ENCODE assay signal across 1 cellular context in genomic region chr16:56945847-56946527, GRCh38.
A peak's percentile ranks its signal among the peaks of the same experiment; 100 is the strongest.
TF ChIP-seq lines count a peak whose summit lies in the region.

No MANE protein-coding gene starts in this region.

TF ChIP-seq in K562, 482 proteins besides CTCF, POLR2A, EP300 and RAD21:
- TF ChIP-seq POLR2B (IDR thresholded peaks at IDR 0.05; ENCODE audit: low read depth, partially characterized antibody) (peak; percentile 70), DNMT1 (IDR thresholded peaks at IDR 0.05) (0 out of 2 replicates have a peak, but pooled peaks have one; percentile 35), E2F1 (CRISPR knock-in tag; IDR thresholded peaks at IDR 0.05) (no peak), POLR2H (tag; IDR thresholded peaks at IDR 0.05; ENCODE audit: low read depth) (peak; percentile 58), RBM22 (IDR thresholded peaks at IDR 0.05; ENCODE audit: low read depth, low read length, poor library complexity, severe bottlenecking) (no peak), SUPT5H (IDR thresholded peaks at IDR 0.05) (peak; percentile 32), POLR2AphosphoS2 (IDR thresholded peaks at IDR 0.05; ENCODE audit: low read length) (peak; percentile 22; the same call in 1 of the 2 replicates), BCL6 (CRISPR knock-in tag; IDR thresholded peaks at IDR 0.05) (no peak), POLR2AphosphoS5 (IDR thresholded peaks at IDR 0.05; ENCODE audit: control insufficient read depth, insufficient read depth, low read depth, low read length) (peak; percentile 0; the same call in 1 of the 2 replicates), POLR2G (IDR thresholded peaks at IDR 0.05; ENCODE audit: low read depth, low read length) (peak; percentile 37; the same call in 1 of the 2 replicates), GABPA (tag; conservative IDR thresholded peaks at IDR 0.05; ENCODE audit: low read depth) (no peak)
- TF ChIP-seq, protein P1, sequence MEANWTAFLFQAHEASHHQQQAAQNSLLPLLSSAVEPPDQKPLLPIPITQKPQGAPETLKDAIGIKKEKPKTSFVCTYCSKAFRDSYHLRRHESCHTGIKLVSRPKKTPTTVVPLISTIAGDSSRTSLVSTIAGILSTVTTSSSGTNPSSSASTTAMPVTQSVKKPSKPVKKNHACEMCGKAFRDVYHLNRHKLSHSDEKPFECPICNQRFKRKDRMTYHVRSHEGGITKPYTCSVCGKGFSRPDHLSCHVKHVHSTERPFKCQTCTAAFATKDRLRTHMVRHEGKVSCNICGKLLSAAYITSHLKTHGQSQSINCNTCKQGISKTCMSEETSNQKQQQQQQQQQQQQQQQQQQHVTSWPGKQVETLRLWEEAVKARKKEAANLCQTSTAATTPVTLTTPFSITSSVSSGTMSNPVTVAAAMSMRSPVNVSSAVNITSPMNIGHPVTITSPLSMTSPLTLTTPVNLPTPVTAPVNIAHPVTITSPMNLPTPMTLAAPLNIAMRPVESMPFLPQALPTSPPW (CRISPR knock-in tag; IDR thresholded peaks at IDR 0.05): 0 out of 2 replicates have a peak, but pooled peaks have one; percentile 3
- TF ChIP-seq, protein P2, sequence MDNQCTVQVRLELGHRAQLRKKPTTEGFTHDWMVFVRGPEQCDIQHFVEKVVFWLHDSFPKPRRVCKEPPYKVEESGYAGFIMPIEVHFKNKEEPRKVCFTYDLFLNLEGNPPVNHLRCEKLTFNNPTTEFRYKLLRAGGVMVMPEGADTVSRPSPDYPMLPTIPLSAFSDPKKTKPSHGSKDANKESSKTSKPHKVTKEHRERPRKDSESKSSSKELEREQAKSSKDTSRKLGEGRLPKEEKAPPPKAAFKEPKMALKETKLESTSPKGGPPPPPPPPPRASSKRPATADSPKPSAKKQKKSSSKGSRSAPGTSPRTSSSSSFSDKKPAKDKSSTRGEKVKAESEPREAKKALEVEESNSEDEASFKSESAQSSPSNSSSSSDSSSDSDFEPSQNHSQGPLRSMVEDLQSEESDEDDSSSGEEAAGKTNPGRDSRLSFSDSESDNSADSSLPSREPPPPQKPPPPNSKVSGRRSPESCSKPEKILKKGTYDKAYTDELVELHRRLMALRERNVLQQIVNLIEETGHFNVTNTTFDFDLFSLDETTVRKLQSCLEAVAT (IDR thresholded peaks at IDR 0.05): 0 out of 4 replicates have a peak, but pooled peaks of 1 of the 2 experiments have one; percentile 29
- TF ChIP-seq, protein P3, sequence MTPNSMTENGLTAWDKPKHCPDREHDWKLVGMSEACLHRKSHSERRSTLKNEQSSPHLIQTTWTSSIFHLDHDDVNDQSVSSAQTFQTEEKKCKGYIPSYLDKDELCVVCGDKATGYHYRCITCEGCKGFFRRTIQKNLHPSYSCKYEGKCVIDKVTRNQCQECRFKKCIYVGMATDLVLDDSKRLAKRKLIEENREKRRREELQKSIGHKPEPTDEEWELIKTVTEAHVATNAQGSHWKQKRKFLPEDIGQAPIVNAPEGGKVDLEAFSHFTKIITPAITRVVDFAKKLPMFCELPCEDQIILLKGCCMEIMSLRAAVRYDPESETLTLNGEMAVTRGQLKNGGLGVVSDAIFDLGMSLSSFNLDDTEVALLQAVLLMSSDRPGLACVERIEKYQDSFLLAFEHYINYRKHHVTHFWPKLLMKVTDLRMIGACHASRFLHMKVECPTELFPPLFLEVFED (CRISPR knock-in tag; conservative IDR thresholded peaks at IDR 0.05): 0 out of 2 replicates have a peak, but pooled peaks have one; percentile 28
- TF ChIP-seq, protein P4, sequence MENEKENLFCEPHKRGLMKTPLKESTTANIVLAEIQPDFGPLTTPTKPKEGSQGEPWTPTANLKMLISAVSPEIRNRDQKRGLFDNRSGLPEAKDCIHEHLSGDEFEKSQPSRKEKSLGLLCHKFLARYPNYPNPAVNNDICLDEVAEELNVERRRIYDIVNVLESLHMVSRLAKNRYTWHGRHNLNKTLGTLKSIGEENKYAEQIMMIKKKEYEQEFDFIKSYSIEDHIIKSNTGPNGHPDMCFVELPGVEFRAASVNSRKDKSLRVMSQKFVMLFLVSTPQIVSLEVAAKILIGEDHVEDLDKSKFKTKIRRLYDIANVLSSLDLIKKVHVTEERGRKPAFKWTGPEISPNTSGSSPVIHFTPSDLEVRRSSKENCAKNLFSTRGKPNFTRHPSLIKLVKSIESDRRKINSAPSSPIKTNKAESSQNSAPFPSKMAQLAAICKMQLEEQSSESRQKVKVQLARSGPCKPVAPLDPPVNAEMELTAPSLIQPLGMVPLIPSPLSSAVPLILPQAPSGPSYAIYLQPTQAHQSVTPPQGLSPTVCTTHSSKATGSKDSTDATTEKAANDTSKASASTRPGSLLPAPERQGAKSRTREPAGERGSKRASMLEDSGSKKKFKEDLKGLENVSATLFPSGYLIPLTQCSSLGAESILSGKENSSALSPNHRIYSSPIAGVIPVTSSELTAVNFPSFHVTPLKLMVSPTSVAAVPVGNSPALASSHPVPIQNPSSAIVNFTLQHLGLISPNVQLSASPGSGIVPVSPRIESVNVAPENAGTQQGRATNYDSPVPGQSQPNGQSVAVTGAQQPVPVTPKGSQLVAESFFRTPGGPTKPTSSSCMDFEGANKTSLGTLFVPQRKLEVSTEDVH (IDR thresholded peaks at IDR 0.05; ENCODE audit: low read depth, partially characterized antibody): peak; percentile 66
- TF ChIP-seq, protein P5, sequence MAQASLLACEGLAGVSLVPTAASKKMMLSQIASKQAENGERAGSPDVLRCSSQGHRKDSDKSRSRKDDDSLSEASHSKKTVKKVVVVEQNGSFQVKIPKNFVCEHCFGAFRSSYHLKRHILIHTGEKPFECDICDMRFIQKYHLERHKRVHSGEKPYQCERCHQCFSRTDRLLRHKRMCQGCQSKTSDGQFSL (CRISPR knock-in tag; IDR thresholded peaks at IDR 0.05): no peak
- TF ChIP-seq, protein P5 (tag; IDR thresholded peaks at IDR 0.05): peak in 1 of 2 experiments; percentile 74; a peak in 1 of 4 replicates
TF ChIP-seq in K562: peak in this region for 12.
